In genomic region chr13:80611310-80611709, GRCh38 we compare ENCODE assay signal across 11 cellular contexts.
"Had no signal": no experiment of that assay in that cellular context is flagged by ENCODE, and none has a peak within 500 bp of the region (broad histone marks: within the 10 kb centered on the region; RNA-seq: fewer than 3 reads in every experiment).

No MANE protein-coding gene starts in this region.

- FAIRE-seq: H1, H54 had no signal

- H3K4me3 ChIP-seq: GM23248, GM23338, HAP-1 had no signal

- ATAC-seq: GM23338, HCT116 had no signal

- H3K4me2 ChIP-seq: GM23338 had no signal

- H3K9ac ChIP-seq: GM23248 had no signal

- DNase-seq: GM23248, GOT3, H7, H9, HCEC 1CT, HFFc6 had no signal

- H3K4me1 ChIP-seq: HAP-1 had no signal

- H3K9me3 ChIP-seq: HAP-1 had no signal

- H3K36me3 ChIP-seq: HAP-1 had no signal

- H2AFZ ChIP-seq: GM23248, GM23338 had no signal

- H3K27ac ChIP-seq: GM23248 had no signal
